ENCODE assay signal across 17 cellular contexts in the genomic region with DNA sequence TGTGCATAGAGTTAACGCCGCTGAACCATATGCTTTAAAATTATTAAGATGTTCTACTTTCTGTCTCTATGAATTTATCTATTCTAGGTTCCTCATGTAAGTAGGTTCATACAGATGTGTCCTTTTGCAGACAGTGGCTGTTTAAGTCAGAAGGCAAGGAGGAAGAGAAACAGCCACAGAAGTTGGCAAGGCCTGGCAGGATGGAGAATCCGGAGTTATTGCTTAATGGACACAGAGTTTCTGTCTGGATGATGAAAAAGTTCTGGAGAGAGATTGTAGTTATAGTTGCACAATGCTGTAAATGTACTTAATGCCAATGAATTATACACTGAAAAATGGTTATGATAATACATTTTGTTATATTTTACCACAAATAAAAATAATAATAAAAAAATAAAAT.
DNase-seq lines count a peak whose midpoint lies in the region; ATAC-seq and TF ChIP-seq lines count a peak whose summit lies in the region.
"Had no signal": no experiment of that assay in that cellular context is flagged by ENCODE, and none has a peak within 500 bp of the region (broad histone marks: within the 10 kb centered on the region; RNA-seq: fewer than 3 reads in every experiment).

No MANE protein-coding gene starts in this region.

- H3K9me3 ChIP-seq in heart right ventricle: no peaks in the 10 kb centered on the region
- H3K9me3 ChIP-seq: SK-N-SH had no signal

- H3K36me3 ChIP-seq in heart right ventricle: no peaks in the 10 kb centered on the region

- DNase-seq in Right ventricle myocardium superior: no peak
- DNase-seq in heart right ventricle: no peak
- DNase-seq in SIG-M5 treated with dmso at 0.1 percent for 504 hours (lab: John Stamatoyannopoulos, UW; ENCODE audit: unreplicated experiment): peak; percentile 79
- peak; percentile 49 for DNase-seq in fibroblast of mammary gland (ENCODE audit: low read depth)
- DNase-seq in HuH-7 (ENCODE audit: low spot score): no peak
- DNase-seq in amygdala (lab: John Stamatoyannopoulos, UW): no peak
- DNase-seq: Calu3; CD4-positive, alpha-beta T cell; KBM-7; NCI-H1092; NCI-H1436 treated with DMSO at 0.1 percent for 48 hours; NCI-H2029 treated with DMSO at 0.1 percent for 48 hours; NCI-H2171; NCI-H526; SK-N-SH had no signal

- H3K27ac ChIP-seq in heart right ventricle: no peak overlapping the region

- H3K4me3 ChIP-seq in heart right ventricle (no peak overlapping the region), fibroblast of mammary gland (ENCODE audit: control insufficient read depth, low read depth, low read length) (no peak overlapping the region)

- H3K4me1 ChIP-seq in heart right ventricle: peaks cover 0 to 8% (median 0%) of the 10 kb centered on the region in 9 donors

- WGBS in heart right ventricle, 2 donors: 92 to 94% methylated on average over 3 of the region's 3 CpGs

- TF ChIP-seq CTCF in heart right ventricle (IDR thresholded peaks at IDR 0.05): no peak
- TF ChIP-seq CTCF in fibroblast of mammary gland (conservative IDR thresholded peaks at IDR 0.05; ENCODE audit: control insufficient read depth, insufficient read depth, low read depth, low read length): no peak

- ATAC-seq in Right ventricle myocardium superior (ENCODE audit: poor library complexity) (peak; percentile 43), heart right ventricle (no peak), GM18868 (IDR thresholded peaks at IDR 0.05; ENCODE audit: unreplicated experiment) (no peak)
- ATAC-seq: Right ventricle myocardium inferior had no signal

- no peaks in the 10 kb centered on the region for H3K27me3 ChIP-seq in heart right ventricle

- intact Hi-C loops in Right ventricle myocardium superior (cut with DNase I): no loop called here
- intact Hi-C loops in heart right ventricle (cut with DNase I): no loop called here

Comparison
In these comparisons a context has a peak if more than half of its experiments do, and no peak if none do; other contexts are left out.
1. DNase-seq: peak in SIG-M5 treated with dmso at 0.1 percent for 504 hours (single experiment) and fibroblast of mammary gland (single experiment); none in Right ventricle myocardium superior (single experiment), heart right ventricle (0 of 2), HuH-7 (single experiment) and amygdala (0 of 56).